10 cellular contexts compared by ENCODE assay signal in the genomic region with DNA sequence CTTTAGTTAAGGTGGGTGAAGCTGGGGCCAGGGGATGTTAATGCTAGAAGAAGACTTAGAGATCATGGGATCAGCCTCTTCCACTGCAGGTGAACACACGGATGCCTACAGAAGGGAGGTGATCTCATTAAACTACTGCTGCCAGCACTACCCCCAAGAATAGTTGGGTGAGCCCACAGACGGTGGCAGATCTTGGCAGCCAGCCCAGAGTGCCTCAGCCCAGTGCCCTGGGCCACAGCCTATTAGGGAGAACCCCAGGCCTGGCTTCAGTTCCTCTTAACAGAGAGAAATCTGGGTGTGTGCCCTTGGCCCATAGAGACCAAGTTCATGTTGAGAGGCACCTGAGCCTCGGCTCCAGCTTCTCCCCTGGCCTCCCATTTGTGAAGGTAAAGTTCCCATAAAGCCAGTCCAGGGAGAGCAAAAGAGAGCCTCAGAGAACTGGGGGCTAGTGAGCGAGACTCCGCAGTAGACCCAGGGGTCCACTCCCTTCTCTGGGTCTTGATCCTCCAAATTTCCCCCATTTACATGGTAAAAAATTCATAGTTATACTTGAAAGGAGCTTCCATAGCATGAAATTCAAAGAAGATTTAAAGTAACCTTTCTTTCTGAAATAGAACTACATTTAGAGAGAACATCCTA.
DNase-seq lines count a peak whose midpoint lies in the region; ATAC-seq, FAIRE-seq and TF ChIP-seq lines count a peak whose summit lies in the region.
"Had no signal": no experiment of that assay in that cellular context is flagged by ENCODE, and none has a peak within 500 bp of the region (broad histone marks: within the 10 kb centered on the region; RNA-seq: fewer than 3 reads in every experiment).

No MANE protein-coding gene starts in this region.

- intact Hi-C loops in activated CD4-positive, alpha-beta T cell treated with anti-CD3 and anti-CD28 coated beads, Interleukin-2, amount 10 ng/mL, durations not matched to agents 24 days and 14 days (cut with micrococcal nuclease) = loop anchor here (10.0 kb wide), 2 partner anchors 174 to 356 kb away; no protein-coding TSS in a partner anchor
- intact Hi-C loops in kidney (cut with DNase I) = no loop called here

- in situ Hi-C loops in HAP-1 (cut with MboI; ENCODE audit: low sequenced_read_pairs) = no loop called here

- H3K9me3 Mint-ChIP-seq in activated CD4-positive, alpha-beta T cell treated with anti-CD3 and anti-CD28 coated beads, Interleukin-2, amount 10 ng/mL, durations not matched to agents 24 days and 14 days = peaks cover 9% of the 10 kb centered on the region

- H3K4me3 Mint-ChIP-seq in activated CD4-positive, alpha-beta T cell treated with anti-CD3 and anti-CD28 coated beads, Interleukin-2, amount 10 ng/mL, durations not matched to agents 24 days and 14 days = no peak overlapping the region

- DNase-seq in activated CD4-positive, CD25-positive, alpha-beta regulatory T cell (lab: John Stamatoyannopoulos, UW) = peak; percentile 11 to 42 (median 20)
- no peak for DNase-seq in activated CD4-positive, alpha-beta T cell treated with anti-CD3 and anti-CD28 coated beads, Interleukin-2, amount 10 ng/mL, durations not matched to agents 24 days and 14 days
- DNase-seq in kidney = peak; percentile 92
- DNase-seq in putamen (ENCODE audit: low spot score) = no peak
- no peak for DNase-seq in hepatic stellate cell (ENCODE audit: low spot score)
- DNase-seq in HAP-1 (ENCODE audit: low spot score in 2 of 2) = no peak

- H3K4me1 ChIP-seq in kidney (ENCODE audit: control insufficient read depth in 1 of 2, insufficient read depth in 1 of 2, low read depth in 1 of 2, low read length in 2 of 2) = no peaks in the 10 kb centered on the region
- no peaks in the 10 kb centered on the region for H3K4me1 ChIP-seq in HAP-1

- H3K9ac ChIP-seq in kidney (ENCODE audit: low read length in 2 of 2) = no peak overlapping the region

- H3K9me3 ChIP-seq in kidney (ENCODE audit: control insufficient read depth in 1 of 2, low read length in 2 of 2) (no peaks in the 10 kb centered on the region), HAP-1 (no peaks in the 10 kb centered on the region)

- H3K4me1 Mint-ChIP-seq in activated CD4-positive, alpha-beta T cell treated with anti-CD3 and anti-CD28 coated beads, Interleukin-2, amount 10 ng/mL, durations not matched to agents 24 days and 14 days = peaks cover 89% of the 10 kb centered on the region

- H3K27me3 Mint-ChIP-seq in activated CD4-positive, alpha-beta T cell treated with anti-CD3 and anti-CD28 coated beads, Interleukin-2, amount 10 ng/mL, durations not matched to agents 24 days and 14 days = no peaks in the 10 kb centered on the region

- peaks cover 12% of the 10 kb centered on the region for H3K36me3 Mint-ChIP-seq in activated CD4-positive, alpha-beta T cell treated with anti-CD3 and anti-CD28 coated beads, Interleukin-2, amount 10 ng/mL, durations not matched to agents 24 days and 14 days (ENCODE audit: low read depth)

- no peak for TF ChIP-seq CTCF in kidney (IDR thresholded peaks at IDR 0.05; ENCODE audit: borderline replicate concordance, extremely low read depth, insufficient read depth)

- FAIRE-seq in kidney (lab: Jason Lieb, UNC) = no peak
- FAIRE-seq: A204.1, endometrium had no signal

- no peaks in the 10 kb centered on the region for H3K27me3 ChIP-seq in HAP-1 (ENCODE audit: low read depth)

- H3K4me3 ChIP-seq in kidney (ENCODE audit: low read length in 2 of 2) = no peak overlapping the region
- H3K4me3 ChIP-seq in HAP-1 = no peak overlapping the region

- H3K36me3 ChIP-seq in kidney (ENCODE audit: control insufficient read depth in 1 of 2, insufficient read depth in 2 of 2, low read length in 2 of 2) (no peaks in the 10 kb centered on the region), HAP-1 (replicated peaks) (no peaks in the 10 kb centered on the region)

- ATAC-seq in activated CD4-positive, CD25-positive, alpha-beta regulatory T cell treated with anti-CD3 and anti-CD28 coated beads, Interleukin-2, amount 50 U/mL, for 24 hours = no peak
- peak; percentile 47 for ATAC-seq in HG03097 (IDR thresholded peaks at IDR 0.05; ENCODE audit: low FRiP score, unreplicated experiment)

- H3K27ac Mint-ChIP-seq in activated CD4-positive, alpha-beta T cell treated with anti-CD3 and anti-CD28 coated beads, Interleukin-2, amount 10 ng/mL, durations not matched to agents 24 days and 14 days = peak overlapping the region; percentile 80

- no peak overlapping the region for H3K27ac ChIP-seq in kidney (ENCODE audit: low read depth in 2 of 2, low read length in 2 of 2)

Comparison
In these comparisons a context has a peak if more than half of its experiments do, and no peak if none do; other contexts are left out.
1. DNase-seq: peak in activated CD4-positive, CD25-positive, alpha-beta regulatory T cell (4 of 4) and kidney (single experiment); none in activated CD4-positive, alpha-beta T cell treated with anti-CD3 and anti-CD28 coated beads, Interleukin-2, amount 10 ng/mL, durations not matched to agents 24 days and 14 days (single experiment), putamen (single experiment), hepatic stellate cell (single experiment) and HAP-1 (0 of 2).